In genomic region chr10:6202098-6202683, GRCh38 we compare ENCODE assay signal across 8 cellular contexts. TPM values are rescaled to one million over a fixed set of nuclear protein-coding genes. Genes with fewer than 3 reads are reported as not detected.
DNase-seq lines count a peak whose midpoint lies in the region; ATAC-seq and TF ChIP-seq lines count a peak whose summit lies in the region.

No MANE protein-coding gene starts in this region.

- H3K4me1 Mint-ChIP-seq in Caco-2 (ENCODE audit: low read depth, unreplicated experiment), result peaks cover 8% of the 10 kb centered on the region

- intact Hi-C loops in Caco-2 (cut with micrococcal nuclease; ENCODE audit: unreplicated experiment), result loop anchor here (1.0 to 5.0 kb wide), 7 partner anchors 37 to 475 kb away; partner anchors contain the start of gene RBM17
- intact Hi-C loops in upper lobe of right lung (cut with DNase I), result loop anchor here (5.0 to 10.0 kb wide), 2 partner anchors 57 to 200 kb away; no protein-coding TSS in a partner anchor

- peaks cover 23% of the 10 kb centered on the region for H3K36me3 Mint-ChIP-seq in Caco-2 (ENCODE audit: insufficient read depth, unreplicated experiment)

- H3K4me1 ChIP-seq in Caco-2, result peaks cover 13% of the 10 kb centered on the region
- peaks cover 13% of the 10 kb centered on the region for H3K4me1 ChIP-seq in mesodermal cell (ENCODE audit: control insufficient read depth, insufficient read depth, low read length, poor library complexity, severe bottlenecking)
- H3K4me1 ChIP-seq in upper lobe of right lung, result peaks cover 25% of the 10 kb centered on the region

- POLR2A ChIA-PET in Caco-2 (lab: Charles Lee), result interaction anchor here (0.6 to 2.8 kb wide), 15 partner anchors 8 to 312 kb away, joined by 3 to 46 read pairs (median 4); partner anchors contain the start of genes ANKRD16 and FBH1

- H3K4me3 ChIP-seq in Caco-2 (ENCODE audit: low read depth, low read length) (peak overlapping the region; percentile 78), brain microvascular endothelial cell (ENCODE audit: low read depth, low read length) (peak overlapping the region; percentile 49), mesodermal cell (ENCODE audit: extremely low read depth, insufficient read depth, low read length, poor library complexity, severe bottlenecking) (peak overlapping the region; percentile 36), upper lobe of right lung (peak overlapping the region; percentile 88)

- H3K27ac ChIP-seq in brain microvascular endothelial cell, result no peak overlapping the region
- H3K27ac ChIP-seq in mesodermal cell (ENCODE audit: low read depth, low read length, severe bottlenecking), result no peak overlapping the region
- no peak overlapping the region for H3K27ac ChIP-seq in upper lobe of right lung

- H3K9me3 ChIP-seq in Caco-2 (no peaks in the 10 kb centered on the region), mesodermal cell (ENCODE audit: control insufficient read depth, low read length) (no peaks in the 10 kb centered on the region), upper lobe of right lung (no peaks in the 10 kb centered on the region)

- in situ Hi-C loops in brain microvascular endothelial cell (cut with HindIII; ENCODE audit: low pct_ligation_motif_present, low sequenced_read_pairs), result no loop called here

- no peak for DNase-seq in Caco-2
- no peak for DNase-seq in brain microvascular endothelial cell
- DNase-seq in upper lobe of right lung, result peak; percentile 72
- DNase-seq in A172 (ENCODE audit: low spot score), result no peak
- no peak for DNase-seq in cerebellar cortex (ENCODE audit: low spot score)
- no peak for DNase-seq in T1000 (lab: John Stamatoyannopoulos, UW)

- no peak for TF ChIP-seq CTCF in Caco-2 (IDR thresholded peaks at IDR 0.05; ENCODE audit: insufficient read depth in 1 of 2, low read depth in 1 of 2, low read length in 1 of 2, severe bottlenecking in 1 of 2, unreplicated experiment in 1 of 2)
- no peak for TF ChIP-seq CTCF in brain microvascular endothelial cell (IDR thresholded peaks at IDR 0.05; ENCODE audit: low read depth, low read length, missing control alignments)
- no peak for TF ChIP-seq CTCF in upper lobe of right lung (IDR thresholded peaks at IDR 0.05)

- 2% methylated on average over 14 to 22 of the region's 29 CpGs for WGBS in mesodermal cell (ENCODE audit: insufficient coverage in 2 of 2), 2 experiments

- H3K36me3 ChIP-seq in Caco-2 (ENCODE audit: control insufficient read depth, insufficient read depth, low read length) (no peaks in the 10 kb centered on the region), brain microvascular endothelial cell (replicated peaks) (no peaks in the 10 kb centered on the region), mesodermal cell (ENCODE audit: control insufficient read depth, insufficient read depth, low read length) (peaks cover 12% of the 10 kb centered on the region), upper lobe of right lung (no peaks in the 10 kb centered on the region)

- peak overlapping the region; percentile 92 for H3K4me3 Mint-ChIP-seq in Caco-2 (ENCODE audit: unreplicated experiment)

- H3K27me3 ChIP-seq in Caco-2 (replicated peaks; ENCODE audit: control insufficient read depth, insufficient read depth, low read length) (no peaks in the 10 kb centered on the region), brain microvascular endothelial cell (replicated peaks) (no peaks in the 10 kb centered on the region), upper lobe of right lung (no peaks in the 10 kb centered on the region)

- H3K9me3 Mint-ChIP-seq in Caco-2 (ENCODE audit: unreplicated experiment), result no peaks in the 10 kb centered on the region

- CTCF ChIA-PET in Caco-2 (lab: Charles Lee), result interaction anchor here (0.6 to 5.2 kb wide), 28 partner anchors 12 to 312 kb away, joined by 3 to 327 read pairs (median 4); partner anchors contain the start of genes ANKRD16 and FBH1

- H3K27me3 Mint-ChIP-seq in Caco-2 (ENCODE audit: insufficient read depth, unreplicated experiment), result no peaks in the 10 kb centered on the region

- BruUV-seq in Caco-2 (replicated peaks; lab: Mats Ljungman, UMichigan), result no TSS peak

- peak; percentile 2 for ATAC-seq in HG03469 (IDR thresholded peaks at IDR 0.05; ENCODE audit: unreplicated experiment)
- ATAC-seq in upper lobe of right lung, result peak; percentile 3

- peak overlapping the region; percentile 78 for H3K27ac Mint-ChIP-seq in Caco-2 (ENCODE audit: unreplicated experiment)

RNA-seq across cellular contexts. Expression of gene PFKFB3, which starts 0.5 kb away (rescaled TPM):
- total RNA-seq in Caco-2 (2022) (33.0 and 35.4 TPM in 2 replicates), upper lobe of right lung (77.2 TPM)
- polyA plus RNA-seq in mesodermal cell (2013, experiment 1 of 2), result 45.8 TPM
- polyA plus RNA-seq in mesodermal cell (2013, experiment 2 of 2), result 40.6 TPM
- total RNA-seq in A172 (2014; rRNA removed; shearing (Covaris generic)), result 12.2 and 16.5 TPM in 2 replicates

Comparison
In these comparisons a context has a peak if more than half of its experiments do, and no peak if none do; other contexts are left out.
1. H3K4me3 ChIP-seq: peak in every context shown above with its lines; median percentile 88 in upper lobe of right lung; 78 in Caco-2; 49 in brain microvascular endothelial cell; 36 in mesodermal cell.